ENCODE assay signal across 12 cellular contexts in genomic region chr6:29017428-29017802, GRCh38. TPM values are rescaled to one million over a fixed set of nuclear protein-coding genes. Genes with fewer than 3 reads are reported as not detected.
A peak's percentile ranks its signal among the peaks of the same experiment; 100 is the strongest.
DNase-seq lines count a peak whose midpoint lies in the region; ATAC-seq and TF ChIP-seq lines count a peak whose summit lies in the region.
"Had no signal": no experiment of that assay in that cellular context is flagged by ENCODE, and none has a peak within 500 bp of the region (broad histone marks: within the 10 kb centered on the region; RNA-seq: fewer than 3 reads in every experiment).

No MANE protein-coding gene starts in this region.

- peaks cover 3% of the 10 kb centered on the region for H3K36me3 Mint-ChIP-seq in CD8-positive, alpha-beta T cell
- H3K36me3 Mint-ChIP-seq in activated naive CD8-positive, alpha-beta T cell treated with anti-CD3 and anti-CD28 coated beads, Interleukin-2, amount 50 U/mL, for 24 hours (ENCODE audit: low read depth): no peaks in the 10 kb centered on the region
- no peaks in the 10 kb centered on the region for H3K36me3 Mint-ChIP-seq in nephron progenitor cell (ENCODE audit: low read depth)

- in situ Hi-C loops in KBM-7 (cut with MboI; ENCODE audit: low pct_unique_long_range_greater_than_20kb, low sequenced_read_pairs): no loop called here

- peak overlapping the region; percentile 92 for H3K4me3 Mint-ChIP-seq in CD8-positive, alpha-beta T cell
- peak overlapping the region; percentile 85 for H3K4me3 Mint-ChIP-seq in activated naive CD8-positive, alpha-beta T cell treated with anti-CD3 and anti-CD28 coated beads, Interleukin-2, amount 50 U/mL, for 24 hours
- peak overlapping the region; percentile 91 for H3K4me3 Mint-ChIP-seq in nephron progenitor cell

- no peak overlapping the region for H3K27ac Mint-ChIP-seq in CD8-positive, alpha-beta T cell
- H3K27ac Mint-ChIP-seq in activated naive CD8-positive, alpha-beta T cell treated with anti-CD3 and anti-CD28 coated beads, Interleukin-2, amount 50 U/mL, for 24 hours: no peak overlapping the region
- no peak overlapping the region for H3K27ac Mint-ChIP-seq in nephron progenitor cell

- intact Hi-C loops in CD8-positive, alpha-beta T cell (cut with DNase I, micrococcal nuclease): loop anchor here (1.0 to 10.0 kb wide), 11 partner anchors 29 to 1833 kb away; partner anchors contain the start of genes OR2H2 (in 1 of the 2), TRIM27 (in 1 of the 2) and ZKSCAN4 (in 1 of the 2)

- peaks cover 17% of the 10 kb centered on the region for H3K4me1 Mint-ChIP-seq in CD8-positive, alpha-beta T cell (ENCODE audit: low read depth)
- peaks cover 15% of the 10 kb centered on the region for H3K4me1 Mint-ChIP-seq in activated naive CD8-positive, alpha-beta T cell treated with anti-CD3 and anti-CD28 coated beads, Interleukin-2, amount 50 U/mL, for 24 hours
- peaks cover 20% of the 10 kb centered on the region for H3K4me1 Mint-ChIP-seq in nephron progenitor cell

- no peaks in the 10 kb centered on the region for H3K36me3 ChIP-seq in CD8-positive, alpha-beta T cell (ENCODE audit: insufficient read depth, low read length)
- H3K36me3 ChIP-seq in HUES6 (ENCODE audit: control insufficient read depth, insufficient read depth, low read length): no peaks in the 10 kb centered on the region
- H3K36me3 ChIP-seq: gastrocnemius medialis, thyroid gland had no signal

- no peak for TF ChIP-seq CTCF in CD8-positive, alpha-beta T cell (IDR thresholded peaks at IDR 0.05)
- TF ChIP-seq CTCF in nephron progenitor cell (IDR thresholded peaks at IDR 0.05): no peak

- no peak for ATAC-seq in CD8-positive, alpha-beta T cell
- ATAC-seq in activated naive CD8-positive, alpha-beta T cell treated with anti-CD3 and anti-CD28 coated beads, Interleukin-2, amount 50 U/mL, for 24 hours: no peak
- ATAC-seq in GM19463 (IDR thresholded peaks at IDR 0.05; ENCODE audit: unreplicated experiment): no peak

- CTCF ChIA-PET in CD8-positive, alpha-beta T cell (lab: Charles Lee): interaction anchor here (3.9 kb wide), 1 partner anchor 179 kb away, joined by 37 read pairs; no protein-coding TSS in a partner anchor

- H3K9ac ChIP-seq in HUES6 (ENCODE audit: low read length): no peak overlapping the region

- POLR2A ChIA-PET in CD8-positive, alpha-beta T cell (lab: Charles Lee): no interaction called here

- no peaks in the 10 kb centered on the region for H3K4me1 ChIP-seq in CD8-positive, alpha-beta T cell (ENCODE audit: insufficient read depth, low read length)
- no peaks in the 10 kb centered on the region for H3K4me1 ChIP-seq in HUES6 (ENCODE audit: control insufficient read depth, insufficient read depth, low read length)

- H3K4me3 ChIP-seq in CD8-positive, alpha-beta T cell (ENCODE audit: low read depth, low read length): no peak overlapping the region
- peak overlapping the region; percentile 85; the same call in 1 of the 2 replicates for H3K4me3 ChIP-seq in HUES6 (ENCODE audit: low read depth, low read length)

- H3K27me3 Mint-ChIP-seq in CD8-positive, alpha-beta T cell (ENCODE audit: low read depth): peaks cover 23% of the 10 kb centered on the region
- H3K27me3 Mint-ChIP-seq in activated naive CD8-positive, alpha-beta T cell treated with anti-CD3 and anti-CD28 coated beads, Interleukin-2, amount 50 U/mL, for 24 hours: peaks cover 41% of the 10 kb centered on the region
- peaks cover 28% of the 10 kb centered on the region for H3K27me3 Mint-ChIP-seq in nephron progenitor cell (ENCODE audit: low read depth, poor library complexity)

- no peaks in the 10 kb centered on the region for H3K27me3 ChIP-seq in CD8-positive, alpha-beta T cell (ENCODE audit: insufficient read depth, low read length)
- peaks cover 34% of the 10 kb centered on the region for H3K27me3 ChIP-seq in HUES6 (ENCODE audit: control insufficient read depth, insufficient read depth, low read length)
- H3K27me3 ChIP-seq: thyroid gland had no signal

- no peaks in the 10 kb centered on the region for H3K9me3 ChIP-seq in CD8-positive, alpha-beta T cell (ENCODE audit: low read length)
- peaks cover 12% of the 10 kb centered on the region; the same call in 1 of the 2 replicates for H3K9me3 ChIP-seq in HUES6 (ENCODE audit: control insufficient read depth, insufficient read depth, low read depth, low read length)
- H3K9me3 ChIP-seq: gastrocnemius medialis, thyroid gland had no signal

- peaks cover 2% of the 10 kb centered on the region for H3K9me3 Mint-ChIP-seq in CD8-positive, alpha-beta T cell
- no peaks in the 10 kb centered on the region for H3K9me3 Mint-ChIP-seq in activated naive CD8-positive, alpha-beta T cell treated with anti-CD3 and anti-CD28 coated beads, Interleukin-2, amount 50 U/mL, for 24 hours
- peaks cover 17% of the 10 kb centered on the region for H3K9me3 Mint-ChIP-seq in nephron progenitor cell

- H3K27ac ChIP-seq in CD8-positive, alpha-beta T cell (ENCODE audit: low read depth, low read length): no peak overlapping the region
- H3K27ac ChIP-seq in HUES6 (ENCODE audit: low read depth, low read length): no peak overlapping the region
- H3K27ac ChIP-seq: gastrocnemius medialis, thyroid gland had no signal

- DNase-seq in CD8-positive, alpha-beta T cell: no peak
- no peak for DNase-seq in activated naive CD8-positive, alpha-beta T cell treated with anti-CD3 and anti-CD28 coated beads, Interleukin-2, amount 50 U/mL, for 24 hours
- DNase-seq in nephron progenitor cell (no peak), KBM-7 (no peak), DMS153 (lab: John Stamatoyannopoulos, UW) (no peak)

RNA-seq across cellular contexts. Expression of gene ZNF311, which starts 12.3 kb away (rescaled TPM):
- not detected for total RNA-seq in CD8-positive, alpha-beta T cell

RNA-seq across cellular contexts. Expression of gene OR2W1, which starts 27.6 kb away (rescaled TPM):
- not detected for total RNA-seq in CD8-positive, alpha-beta T cell
- total RNA-seq: aorta, gastrocnemius medialis, myocyte, skeletal muscle tissue, thyroid gland had no signal
